ENCODE assay signal across 29 cellular contexts in the genomic region with DNA sequence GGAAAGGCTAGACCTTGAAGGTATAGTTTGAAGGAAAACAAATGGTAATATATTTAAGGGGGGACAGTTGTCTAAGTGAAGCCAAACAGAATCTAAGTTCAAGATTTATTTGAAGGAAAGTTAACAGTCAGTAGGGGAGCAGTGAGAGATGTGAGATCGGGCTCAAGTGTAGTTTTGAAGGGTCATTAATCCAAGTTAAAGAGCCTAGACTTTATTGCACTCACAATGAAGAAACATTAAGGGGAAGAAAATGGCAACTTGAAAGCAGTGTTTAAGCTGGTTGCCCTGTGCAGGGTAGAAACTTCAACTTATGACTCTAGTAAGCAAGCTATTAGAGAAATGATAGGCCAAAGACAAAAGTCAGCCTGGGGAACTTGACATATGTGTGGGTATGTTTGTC.
"Had no signal": no experiment of that assay in that cellular context is flagged by ENCODE, and none has a peak within 500 bp of the region (broad histone marks: within the 10 kb centered on the region; RNA-seq: fewer than 3 reads in every experiment).

No MANE protein-coding gene starts in this region.

- H3K27ac ChIP-seq: adrenal gland, body of pancreas, colonic mucosa, epithelial cell of prostate, esophagus squamous epithelium, gastroesophageal sphincter, heart right ventricle, WERI-Rb-1 had no signal

- H3K36me3 ChIP-seq: adrenal gland, colonic mucosa, esophagus squamous epithelium, gastroesophageal sphincter, heart right ventricle, WERI-Rb-1 had no signal

- H3K4me1 ChIP-seq: adrenal gland, body of pancreas, colonic mucosa, esophagus squamous epithelium, gastroesophageal sphincter, heart right ventricle had no signal

- H3K4me3 ChIP-seq: adrenal gland, body of pancreas, colonic mucosa, esophagus squamous epithelium, gastroesophageal sphincter, heart right ventricle had no signal

- H3K27me3 ChIP-seq: adrenal gland, body of pancreas, colonic mucosa, esophagus squamous epithelium, gastroesophageal sphincter, heart right ventricle had no signal

- DNase-seq: activated B cell treated with CpG ODN at 0.5 μM for 24 hours; activated CD4-positive, alpha-beta T cell treated with anti-CD3 and anti-CD28 coated beads for 48 hours; activated CD4-positive, alpha-beta T cell treated with anti-CD3 and anti-CD28 coated beads, Interleukin-2, amount 50 U/mL, for 1 hour; activated CD4-positive, alpha-beta T cell treated with anti-CD3 and anti-CD28 coated beads, Interleukin-2, amount 50 U/mL, for 48 hours; activated CD8-positive, alpha-beta memory T cell treated with anti-CD3 and anti-CD28 coated beads for 24 hours; activated CD8-positive, alpha-beta T cell treated with anti-CD3 and anti-CD28 coated beads for 36 hours; activated effector memory CD4-positive, alpha-beta T cell treated with Interleukin-2 at 50 U/mL for 16 hours; activated naive CD4-positive, alpha-beta T cell treated with anti-CD3 and anti-CD28 coated beads for 36 hours; activated naive CD8-positive, alpha-beta T cell treated with anti-CD3 and anti-CD28 coated beads for 36 hours; activated naive CD8-positive, alpha-beta T cell treated with anti-CD3 and anti-CD28 coated beads, Interleukin-2, amount 50 U/mL, for 24 hours; activated T-cell treated with anti-CD3 and anti-CD28 coated beads, Interleukin-2, amount 50 U/mL, for 4 hours; adrenal gland; amygdala; aorta; body of pancreas; central memory CD4-positive, alpha-beta T cell; cerebellar nuclear complex; colonic mucosa; effector CD8-positive, alpha-beta T cell; esophagus squamous epithelium; foreskin melanocyte; heart right ventricle; T-helper 17 cell; T1000; WERI-Rb-1 had no signal

- H3K9me3 ChIP-seq: adrenal gland, body of pancreas, colonic mucosa, esophagus squamous epithelium, gastroesophageal sphincter, heart right ventricle had no signal

- ATAC-seq: activated CD4-positive, CD25-positive, alpha-beta regulatory T cell treated with anti-CD3 and anti-CD28 coated beads, Interleukin-2, amount 50 U/mL, for 24 hours; activated CD8-positive, alpha-beta T cell treated with anti-CD3 and anti-CD28 coated beads for 36 hours; activated naive CD8-positive, alpha-beta T cell treated with anti-CD3 and anti-CD28 coated beads, Interleukin-2, amount 50 U/mL, for 24 hours; activated T-cell treated with anti-CD3 and anti-CD28 coated beads, Interleukin-2, amount 50 U/mL, for 4 hours; activated T-helper 17 cell treated with anti-CD3 and anti-CD28 coated beads, Interleukin-2, amount 50 U/mL, for 72 hours; body of pancreas; gastroesophageal sphincter; heart right ventricle; T-helper 17 cell had no signal
